31 cellular contexts compared by ENCODE assay signal in genomic region chr14:66842911-66843572, GRCh38.
DNase-seq lines count a peak whose midpoint lies in the region; ATAC-seq, FAIRE-seq and TF ChIP-seq lines count a peak whose summit lies in the region.
"Had no signal": no experiment of that assay in that cellular context is flagged by ENCODE, and none has a peak within 500 bp of the region (broad histone marks: within the 10 kb centered on the region; RNA-seq: fewer than 3 reads in every experiment).

No MANE protein-coding gene starts in this region.

- H3K27me3 Mint-ChIP-seq in glutamatergic neuron (ENCODE audit: unreplicated experiment), result peaks cover 5% of the 10 kb centered on the region
- no peaks in the 10 kb centered on the region for H3K27me3 Mint-ChIP-seq in stimulated activated memory B cell treated with anti-CD40 and anti-IgM and Interleukin-4, amounts not matched to agents 10 μg/mL and 1 μg/mL and 100 μg/mL, for 72 hours
- H3K27me3 Mint-ChIP-seq: activated CD8-positive, alpha-beta T cell treated with anti-CD3 and anti-CD28 coated beads for 36 hours; IgD-negative memory B cell; progenitor cell of endocrine pancreas had no signal

- DNase-seq in GM19239 (ENCODE audit: insufficient read length, low spot score), result no peak
- peak; percentile 20 for DNase-seq in NCI-H2171 (lab: John Stamatoyannopoulos, UW)
- DNase-seq in glutamatergic neuron, result peak; percentile 22
- no peak for DNase-seq in NCI-H2029 treated with DMSO at 0.1 percent for 48 hours (lab: John Stamatoyannopoulos, UW)
- no peak for DNase-seq in cerebellar cortex (ENCODE audit: low spot score)
- no peak for DNase-seq in activated naive CD4-positive, alpha-beta T cell treated with anti-CD3 and anti-CD28 coated beads, Interleukin-2, amount 50 U/mL, for 16 hours
- DNase-seq: activated CD4-positive, alpha-beta T cell treated with anti-CD3 and anti-CD28 coated beads for 1 hour; activated CD8-positive, alpha-beta memory T cell treated with anti-CD3 and anti-CD28 coated beads, Interleukin-2, amount 50 U/mL, for 48 hours; activated CD8-positive, alpha-beta T cell treated with anti-CD3 and anti-CD28 coated beads for 36 hours; activated naive CD4-positive, alpha-beta T cell treated with Interleukin-2 at 50 U/mL for 16 hours; adrenal gland; body of pancreas; Caco-2; cerebellar nuclear complex; dermis blood vessel endothelial cell; head of caudate nucleus; left ventricle myocardium superior; NCI-H1436; right lobe of liver; Right ventricle myocardium superior; stomach; T-helper 2 cell; tibial artery had no signal

- peak overlapping the region; percentile 78 for H3K4me3 Mint-ChIP-seq in glutamatergic neuron (ENCODE audit: unreplicated experiment)
- no peak overlapping the region for H3K4me3 Mint-ChIP-seq in stimulated activated memory B cell treated with anti-CD40 and anti-IgM and Interleukin-4, amounts not matched to agents 10 μg/mL and 1 μg/mL and 100 μg/mL, for 72 hours
- H3K4me3 Mint-ChIP-seq: activated CD8-positive, alpha-beta T cell treated with anti-CD3 and anti-CD28 coated beads for 36 hours; activated T-helper 1 cell treated with anti-CD3 and anti-CD28 coated beads, Interleukin-12 subunit alpha, Interleukin-12 subunit beta, Interleukin-2, Interleukin-4 antibody, amounts not matched to agents 30 ng/mL and 10 ng/mL and 1 ng/mL, durations not matched to agents 14 hours and 24 hours and 36 hours; IgD-negative memory B cell had no signal

- peak overlapping the region; percentile 98 for H3K27ac Mint-ChIP-seq in glutamatergic neuron (ENCODE audit: unreplicated experiment)
- peak overlapping the region; percentile 0 for H3K27ac Mint-ChIP-seq in stimulated activated memory B cell treated with anti-CD40 and anti-IgM and Interleukin-4, amounts not matched to agents 10 μg/mL and 1 μg/mL and 100 μg/mL, for 72 hours
- H3K27ac Mint-ChIP-seq: activated CD8-positive, alpha-beta T cell treated with anti-CD3 and anti-CD28 coated beads for 36 hours; activated T-helper 1 cell treated with anti-CD3 and anti-CD28 coated beads, Interleukin-12 subunit alpha, Interleukin-12 subunit beta, Interleukin-2, Interleukin-4 antibody, amounts not matched to agents 30 ng/mL and 10 ng/mL and 1 ng/mL, durations not matched to agents 14 hours and 24 hours and 36 hours; progenitor cell of endocrine pancreas had no signal

- peaks cover 8% of the 10 kb centered on the region for H3K9me3 Mint-ChIP-seq in glutamatergic neuron (ENCODE audit: unreplicated experiment)
- peaks cover 4% of the 10 kb centered on the region for H3K9me3 Mint-ChIP-seq in stimulated activated memory B cell treated with anti-CD40 and anti-IgM and Interleukin-4, amounts not matched to agents 10 μg/mL and 1 μg/mL and 100 μg/mL, for 72 hours
- H3K9me3 Mint-ChIP-seq: activated CD8-positive, alpha-beta T cell treated with anti-CD3 and anti-CD28 coated beads for 36 hours; activated T-helper 1 cell treated with anti-CD3 and anti-CD28 coated beads, Interleukin-12 subunit alpha, Interleukin-12 subunit beta, Interleukin-2, Interleukin-4 antibody, amounts not matched to agents 30 ng/mL and 10 ng/mL and 1 ng/mL, durations not matched to agents 14 hours and 24 hours and 36 hours had no signal

- H3K4me1 Mint-ChIP-seq in glutamatergic neuron (ENCODE audit: low read depth, unreplicated experiment), result peaks cover 24% of the 10 kb centered on the region
- H3K4me1 Mint-ChIP-seq in stimulated activated memory B cell treated with anti-CD40 and anti-IgM and Interleukin-4, amounts not matched to agents 10 μg/mL and 1 μg/mL and 100 μg/mL, for 72 hours, result peaks cover 25% of the 10 kb centered on the region

- FAIRE-seq in GM19239 (lab: Jason Lieb, UNC), result peak; percentile 61
- FAIRE-seq: GM18507, islet of Langerhans had no signal

- TF ChIP-seq CTCF in glutamatergic neuron (IDR thresholded peaks at IDR 0.05; ENCODE audit: partially characterized antibody, unreplicated experiment), result no peak

- no peaks in the 10 kb centered on the region for H3K36me3 Mint-ChIP-seq in glutamatergic neuron (ENCODE audit: unreplicated experiment)
- H3K36me3 Mint-ChIP-seq in stimulated activated memory B cell treated with anti-CD40 and anti-IgM and Interleukin-4, amounts not matched to agents 10 μg/mL and 1 μg/mL and 100 μg/mL, for 72 hours, result peaks cover 7% of the 10 kb centered on the region
- H3K36me3 Mint-ChIP-seq: IgD-negative memory B cell had no signal

- ATAC-seq in stimulated activated memory B cell treated with anti-CD40 and anti-IgM and Interleukin-4, amounts not matched to agents 10 μg/mL and 1 μg/mL and 100 μg/mL, for 72 hours, result peak; percentile 34
- ATAC-seq: activated CD8-positive, alpha-beta T cell treated with anti-CD3 and anti-CD28 coated beads for 36 hours; body of pancreas; esophagus mucosa; left ventricle myocardium superior; Panc1; right lobe of liver had no signal

Comparison
In these comparisons a context has a peak if more than half of its experiments do, and no peak if none do; other contexts are left out.
1. DNase-seq: peak in NCI-H2171 (single experiment) and glutamatergic neuron (single experiment); none in GM19239 (single experiment), NCI-H2029 treated with DMSO at 0.1 percent for 48 hours (single experiment), cerebellar cortex (single experiment) and activated naive CD4-positive, alpha-beta T cell treated with anti-CD3 and anti-CD28 coated beads, Interleukin-2, amount 50 U/mL, for 16 hours (single experiment).